In genomic region chr1:110877776-110878175, GRCh38 we compare ENCODE assay signal across 24 cellular contexts. TPM values are rescaled to one million over a fixed set of nuclear protein-coding genes. Genes with fewer than 3 reads are reported as not detected.
DNase-seq lines count a peak whose midpoint lies in the region; ATAC-seq, FAIRE-seq and TF ChIP-seq lines count a peak whose summit lies in the region.
"Had no signal": no experiment of that assay in that cellular context is flagged by ENCODE, and none has a peak within 500 bp of the region (broad histone marks: within the 10 kb centered on the region; RNA-seq: fewer than 3 reads in every experiment).

No MANE protein-coding gene starts in this region.

- H3K9me3 Mint-ChIP-seq in CD4-positive, alpha-beta T cell, result no peaks in the 10 kb centered on the region
- peaks cover 3% of the 10 kb centered on the region in 2 donors for H3K9me3 Mint-ChIP-seq in activated T-cell treated with anti-CD3 and anti-CD28 coated beads, Interleukin-2, amount 50 U/mL, for 72 hours
- peaks cover 0 to 4% (median 0%) of the 10 kb centered on the region in 11 donors for H3K9me3 Mint-ChIP-seq in naive thymus-derived CD4-positive, alpha-beta T cell
- H3K9me3 Mint-ChIP-seq: neural crest cell had no signal

- intact Hi-C loops in CD4-positive, alpha-beta T cell (cut with DNase I, micrococcal nuclease), result loop anchor here (2.0 to 10.0 kb wide), 5 partner anchors 19 to 467 kb away; partner anchors contain the start of genes CHI3L2 (in 1 of the 2) and KCNA3 (in 1 of the 2)
- intact Hi-C loops in naive thymus-derived CD4-positive, alpha-beta T cell (cut with micrococcal nuclease), result loop anchor here (5.0 to 10.0 kb wide), 5 partner anchors 473 to 877 kb away; partner anchors contain the start of genes DDX20 (in 1 of the 2), KCNC4 (in 1 of the 2), LAMTOR5 (in 1 of the 2) and RBM15 (in 1 of the 2)

- FAIRE-seq in GM12892 (lab: Jason Lieb, UNC), result peak; percentile 82
- FAIRE-seq: HTR-8/SVneo had no signal

- no peak for TF ChIP-seq CTCF in CD4-positive, alpha-beta T cell (IDR thresholded peaks at IDR 0.05)

- no peak for DNase-seq in CD4-positive, alpha-beta T cell
- DNase-seq in GM12892 (ENCODE audit: insufficient read length) (no peak), COLO829 (ENCODE audit: low spot score) (no peak)
- DNase-seq in activated T-cell treated with anti-CD3 and anti-CD28 coated beads, Interleukin-2, amount 50 U/mL, for 72 hours, result no peak
- no peak for DNase-seq in naive thymus-derived CD4-positive, alpha-beta T cell
- no peak for DNase-seq in stimulated activated CD4-positive, alpha-beta T cell treated with anti-CD3 and anti-CD28 coated beads, Interleukin-4, amount 100 ng/mL, for 1 hour
- DNase-seq: activated CD8-positive, alpha-beta memory T cell treated with anti-CD3 and anti-CD28 coated beads, Interleukin-2, amount 50 U/mL, for 4 hours; AML-193; aorta; gastrocnemius medialis; H7; MG63; NCI-H187; NCI-H446 treated with DMSO at 0.1 percent for 48 hours; PC-3 had no signal

- peak overlapping the region; percentile 84 for H3K4me3 Mint-ChIP-seq in CD4-positive, alpha-beta T cell
- peak overlapping the region; percentile 99 for H3K4me3 Mint-ChIP-seq in activated T-cell treated with anti-CD3 and anti-CD28 coated beads, Interleukin-2, amount 50 U/mL, for 72 hours
- peak overlapping the region; percentile 80 to 96 (median 83) for H3K4me3 Mint-ChIP-seq in naive thymus-derived CD4-positive, alpha-beta T cell
- H3K4me3 Mint-ChIP-seq: neural crest cell had no signal

- H3K4me1 ChIP-seq in naive thymus-derived CD4-positive, alpha-beta T cell (ENCODE audit: control insufficient read depth in 2 of 2, insufficient read depth in 2 of 2, low read length in 2 of 2), result peaks cover 57 to 62% of the 10 kb centered on the region in 2 donors
- H3K4me1 ChIP-seq: gastrocnemius medialis, suprapubic skin had no signal

- peak overlapping the region; percentile 84 for H3K4me3 ChIP-seq in naive thymus-derived CD4-positive, alpha-beta T cell (ENCODE audit: low read length)
- H3K4me3 ChIP-seq: gastrocnemius medialis, MG63, SK-N-MC, suprapubic skin had no signal

- H3K36me3 Mint-ChIP-seq in CD4-positive, alpha-beta T cell (ENCODE audit: low read depth), result peaks cover 85% of the 10 kb centered on the region
- H3K36me3 Mint-ChIP-seq in activated T-cell treated with anti-CD3 and anti-CD28 coated beads, Interleukin-2, amount 50 U/mL, for 72 hours (ENCODE audit: insufficient read depth in 2 of 2), result peaks cover 24 to 40% of the 10 kb centered on the region in 2 donors
- peaks cover 3 to 57% (median 41%) of the 10 kb centered on the region in 5 donors for H3K36me3 Mint-ChIP-seq in naive thymus-derived CD4-positive, alpha-beta T cell

- H3K27me3 ChIP-seq in CD4-positive, alpha-beta T cell (ENCODE audit: control insufficient read depth, insufficient read depth, low read length), result no peaks in the 10 kb centered on the region
- H3K27me3 ChIP-seq in naive thymus-derived CD4-positive, alpha-beta T cell (ENCODE audit: control insufficient read depth in 2 of 2, insufficient read depth in 2 of 2, low read length in 2 of 2), result no peaks in the 10 kb centered on the region
- H3K27me3 ChIP-seq: gastrocnemius medialis, MG63, suprapubic skin had no signal

- no peaks in the 10 kb centered on the region for H3K9me3 ChIP-seq in CD4-positive, alpha-beta T cell (ENCODE audit: control insufficient read depth, low read length)
- no peaks in the 10 kb centered on the region for H3K9me3 ChIP-seq in naive thymus-derived CD4-positive, alpha-beta T cell (ENCODE audit: control insufficient read depth in 2 of 3, low read length in 3 of 3)
- H3K9me3 ChIP-seq: gastrocnemius medialis, MG63, suprapubic skin had no signal

- ATAC-seq in CD4-positive, alpha-beta T cell (ENCODE audit: poor library complexity), result no peak
- no peak for ATAC-seq in activated T-cell treated with anti-CD3 and anti-CD28 coated beads, Interleukin-2, amount 50 U/mL, for 72 hours (replicated peaks in 1 of 2)
- no peak for ATAC-seq in naive thymus-derived CD4-positive, alpha-beta T cell
- ATAC-seq in HG02840 (IDR thresholded peaks at IDR 0.05; ENCODE audit: low FRiP score, unreplicated experiment) (no peak), GM21367 (IDR thresholded peaks at IDR 0.05; ENCODE audit: unreplicated experiment) (no peak)
- ATAC-seq: gastrocnemius medialis, PC-3 had no signal

- peak overlapping the region; percentile 49 for H3K27ac ChIP-seq in CD4-positive, alpha-beta T cell (ENCODE audit: low read depth, low read length)
- H3K27ac ChIP-seq in naive thymus-derived CD4-positive, alpha-beta T cell (ENCODE audit: low read depth, low read length), result peak overlapping the region; percentile 91
- H3K27ac ChIP-seq: epithelial cell of prostate, gastrocnemius medialis, SK-N-MC, suprapubic skin had no signal

- H3K36me3 ChIP-seq in naive thymus-derived CD4-positive, alpha-beta T cell (ENCODE audit: control insufficient read depth in 2 of 3, insufficient read depth in 3 of 3, low read length in 3 of 3), result peaks cover 0 to 7% (median 5%) of the 10 kb centered on the region in 3 experiments
- H3K36me3 ChIP-seq: gastrocnemius medialis, MG63, suprapubic skin had no signal

- peaks cover 74% of the 10 kb centered on the region for H3K4me1 Mint-ChIP-seq in CD4-positive, alpha-beta T cell (ENCODE audit: low read depth)
- peaks cover 73% of the 10 kb centered on the region for H3K4me1 Mint-ChIP-seq in activated T-cell treated with anti-CD3 and anti-CD28 coated beads, Interleukin-2, amount 50 U/mL, for 72 hours (ENCODE audit: low read depth)
- peaks cover 51 to 76% (median 65%) of the 10 kb centered on the region in 7 donors for H3K4me1 Mint-ChIP-seq in naive thymus-derived CD4-positive, alpha-beta T cell
- H3K4me1 Mint-ChIP-seq: neural crest cell had no signal

- CTCF ChIA-PET in CD4-positive, alpha-beta T cell (lab: Charles Lee), result no interaction called here
- CTCF ChIA-PET in naive thymus-derived CD4-positive, alpha-beta T cell (lab: Charles Lee), result interaction anchor here (0.5 kb wide), 1 partner anchor 86 kb away, joined by 3 read pairs; the partner anchor contains the start of gene LRIF1

- no peak for TF ChIP-seq POLR2A in GM12892 (IDR thresholded peaks at IDR 0.05; ENCODE audit: low read depth, low read length)

- POLR2A ChIA-PET in CD4-positive, alpha-beta T cell (lab: Charles Lee), result interaction anchor here (1.0 to 3.2 kb wide), 2 partner anchors 87 to 91 kb away, joined by 6 to 15 read pairs; no protein-coding TSS in a partner anchor
- POLR2A ChIA-PET in naive thymus-derived CD4-positive, alpha-beta T cell (lab: Charles Lee), result interaction anchor here (0.6 to 1.7 kb wide), 2 partner anchors 16 to 22 kb away, joined by 3 to 5 read pairs; no protein-coding TSS in a partner anchor

- H3K27me3 Mint-ChIP-seq in CD4-positive, alpha-beta T cell, result no peaks in the 10 kb centered on the region
- H3K27me3 Mint-ChIP-seq in activated T-cell treated with anti-CD3 and anti-CD28 coated beads, Interleukin-2, amount 50 U/mL, for 72 hours (ENCODE audit: low read depth), result no peaks in the 10 kb centered on the region
- H3K27me3 Mint-ChIP-seq in naive thymus-derived CD4-positive, alpha-beta T cell, result no peaks in the 10 kb centered on the region

- H3K27ac Mint-ChIP-seq in CD4-positive, alpha-beta T cell, result peak overlapping the region; percentile 95
- H3K27ac Mint-ChIP-seq in activated T-cell treated with anti-CD3 and anti-CD28 coated beads, Interleukin-2, amount 50 U/mL, for 72 hours, result peak overlapping the region; percentile 96
- peak overlapping the region; percentile 70 to 98 (median 92) for H3K27ac Mint-ChIP-seq in naive thymus-derived CD4-positive, alpha-beta T cell

RNA-seq across cellular contexts. Expression of gene CD53, which starts 4.8 kb away (rescaled TPM):
- total RNA-seq in CD4-positive, alpha-beta T cell, result 100 to 1,000 TPM; 169 to 176 TPM
- 441 TPM for polyA plus RNA-seq in GM12892 (2012; ENCODE audit: missing spikeins)
- 100 to 1,000 TPM; 170 to 249 TPM for total RNA-seq in activated T-cell treated with anti-CD3 and anti-CD28 coated beads, Interleukin-2, amount 50 U/mL, for 72 hours
- total RNA-seq in naive thymus-derived CD4-positive, alpha-beta T cell, result 100 to 1,000 TPM; 237 to 513 (median 287) TPM
- 1,000 to 10,000 TPM in 1 of 2 donors, 100 to 1,000 TPM in 1; 675 to 1,023 TPM for polyA plus RNA-seq in naive thymus-derived CD4-positive, alpha-beta T cell
- total RNA-seq: lung microvascular endothelial cell, neural crest cell, PC-3, renal cortical epithelial cell had no signal
